ENCODE assay signal across 8 cellular contexts in the genomic region with DNA sequence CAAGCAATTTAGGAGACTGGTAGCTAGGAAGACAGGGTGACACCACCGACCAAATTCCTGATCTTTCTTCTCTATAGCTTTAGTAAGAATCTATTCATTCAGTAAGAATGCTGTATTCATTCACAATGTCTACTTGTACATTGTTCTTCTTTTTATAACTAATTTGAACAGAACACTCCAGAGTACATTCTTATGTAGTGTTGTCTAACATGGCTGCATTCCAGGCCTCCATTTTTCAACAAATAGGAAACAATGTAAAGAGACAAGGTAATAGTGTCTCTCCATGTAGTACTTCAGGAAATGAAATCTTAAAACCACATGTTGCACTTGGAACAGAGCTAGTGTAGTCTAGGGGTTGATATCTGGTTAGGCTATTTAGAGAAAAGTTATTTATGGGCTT. TPM values are rescaled to one million over a fixed set of nuclear protein-coding genes. Genes with fewer than 3 reads are reported as not detected.
A peak's percentile ranks its signal among the peaks of the same experiment; 100 is the strongest.
DNase-seq lines count a peak whose midpoint lies in the region; ATAC-seq, FAIRE-seq and TF ChIP-seq lines count a peak whose summit lies in the region.

No MANE protein-coding gene starts in this region.

- H3K4me2 ChIP-seq in A549 (peak overlapping the region; percentile 93), Karpas-422 (ENCODE audit: low read depth, low read length, poor library complexity, severe bottlenecking) (peak overlapping the region; percentile 96)

- no peak for TF ChIP-seq POLR2A in A549 (IDR thresholded peaks at IDR 0.05; ENCODE audit: low read length)

- POLR2A ChIA-PET in A549 (lab: Yijun Ruan, JAX) = interaction anchor here (0.6 to 1.7 kb wide), 11 partner anchors 9 to 112 kb away, joined by 3 to 11 read pairs (median 4); no protein-coding TSS in a partner anchor

- H3K36me3 ChIP-seq in Karpas-422 (ENCODE audit: insufficient read depth, low read length) (no peaks in the 10 kb centered on the region), duodenal mucosa (ENCODE audit: control insufficient read depth in 1 of 2, insufficient read depth in 2 of 2, low read length in 2 of 2) (no peaks in the 10 kb centered on the region), muscle layer of duodenum (ENCODE audit: control insufficient read depth in 1 of 2, insufficient read depth in 2 of 2, low read length in 2 of 2) (peaks cover 0 to 11% of the 10 kb centered on the region in 2 donors)

- no peak overlapping the region for H2AFZ ChIP-seq in Karpas-422 (ENCODE audit: low read length)

- H3K4me3 ChIP-seq in A549 (peak overlapping the region; percentile 97), Karpas-422 (ENCODE audit: low read length) (peak overlapping the region; percentile 99), duodenal mucosa (ENCODE audit: low read depth in 1 of 2, low read length in 2 of 2) (peak overlapping the region; percentile 85 to 94), muscle layer of duodenum (ENCODE audit: low read depth in 1 of 2, low read length in 2 of 2) (peak overlapping the region; percentile 81 to 93)

- no peaks in the 10 kb centered on the region for H4K20me1 ChIP-seq in Karpas-422 (ENCODE audit: insufficient read depth, low read depth, low read length)

- H3K27ac ChIP-seq in A549 (peak overlapping the region; percentile 95), Karpas-422 (ENCODE audit: low read length) (peak overlapping the region; percentile 60), duodenal mucosa (ENCODE audit: low read depth, low read length) (no peak overlapping the region), muscle layer of duodenum (ENCODE audit: low read length) (peak overlapping the region; percentile 86)

- FAIRE-seq in A549 (lab: Jason Lieb, UNC) = no peak

- peak overlapping the region; percentile 91 for H3K9ac ChIP-seq in Karpas-422 (ENCODE audit: low read length)
- peak overlapping the region; percentile 98 to 99 for H3K9ac ChIP-seq in duodenal mucosa (ENCODE audit: low read depth in 1 of 2, low read length in 2 of 2)

- TF ChIP-seq RAD21 in A549 (conservative IDR thresholded peaks at IDR 0.05 in 1 of 2, IDR thresholded peaks at IDR 0.05 in 1 of 2) = no peak

- no peak for TF ChIP-seq EP300 in A549 (IDR thresholded peaks at IDR 0.05)

- WGBS in A549 (ENCODE audit: missing lambda C conversion rate) = 0% methylated on average over 1 of the region's 1 CpG

- peaks cover 53% of the 10 kb centered on the region for H3K4me1 ChIP-seq in A549
- H3K4me1 ChIP-seq in Karpas-422 (ENCODE audit: low read length) = peaks cover 62% of the 10 kb centered on the region
- peaks cover 17 to 24% of the 10 kb centered on the region in 2 donors for H3K4me1 ChIP-seq in duodenal mucosa (ENCODE audit: control insufficient read depth in 1 of 2, insufficient read depth in 2 of 2, low read length in 2 of 2)
- peaks cover 13 to 14% of the 10 kb centered on the region in 2 donors for H3K4me1 ChIP-seq in muscle layer of duodenum (ENCODE audit: control insufficient read depth in 1 of 2, insufficient read depth in 2 of 2, low read length in 2 of 2)

- H3K79me2 ChIP-seq in Karpas-422 (ENCODE audit: low read length) = peaks cover 64% of the 10 kb centered on the region

- no peak for TF ChIP-seq CTCF in A549 (IDR thresholded peaks at IDR 0.05)

- no peak for DNase-seq in A549 (ENCODE audit: low read depth in 1 of 2, low spot score in 1 of 2)
- no peak for DNase-seq in Karpas-422
- no peak for DNase-seq in NCI-H774 (lab: John Stamatoyannopoulos, UW)
- no peak for DNase-seq in HPDE6-E6E7 (ENCODE audit: extremely low spot score)

- H3K9me3 ChIP-seq in A549 (no peaks in the 10 kb centered on the region), Karpas-422 (ENCODE audit: low read length) (no peaks in the 10 kb centered on the region), duodenal mucosa (ENCODE audit: control insufficient read depth in 1 of 2, low read length in 2 of 2) (no peaks in the 10 kb centered on the region), muscle layer of duodenum (ENCODE audit: control insufficient read depth in 1 of 2, low read length in 2 of 2) (no peaks in the 10 kb centered on the region)

- ATAC-seq in A549 (no peak), HG02973 (IDR thresholded peaks at IDR 0.05; ENCODE audit: unreplicated experiment) (no peak), GM21423 (IDR thresholded peaks at IDR 0.05; ENCODE audit: unreplicated experiment) (no peak)

- CTCF ChIA-PET in A549 (lab: Yijun Ruan, JAX) = interaction anchor here (0.6 to 4.7 kb wide), 26 partner anchors 9 to 150 kb away, joined by 3 to 18 read pairs (median 5); no protein-coding TSS in a partner anchor

- H3K9me2 ChIP-seq in Karpas-422 (replicated peaks; ENCODE audit: insufficient read depth, low read length) = no peaks in the 10 kb centered on the region

- H3K27me3 ChIP-seq in Karpas-422 (ENCODE audit: low read length) (no peaks in the 10 kb centered on the region), duodenal mucosa (ENCODE audit: control insufficient read depth in 1 of 2, insufficient read depth in 2 of 2, low read length in 2 of 2) (no peaks in the 10 kb centered on the region), muscle layer of duodenum (ENCODE audit: low read depth, low read length) (no peaks in the 10 kb centered on the region)

TF ChIP-seq in A549, 52 proteins besides CTCF, POLR2A, EP300 and RAD21:
- TF ChIP-seq JUNB (IDR thresholded peaks at IDR 0.05) (0 out of 2 replicates have a peak, but pooled peaks have one; percentile 3), HOXB5 (CRISPR knock-in tag; IDR thresholded peaks at IDR 0.05) (no peak), CHD4 (IDR thresholded peaks at IDR 0.05; ENCODE audit: borderline replicate concordance) (no peak), NPAS2 (CRISPR knock-in tag; IDR thresholded peaks at IDR 0.05; ENCODE audit: borderline replicate concordance) (no peak), RCOR1 (IDR thresholded peaks at IDR 0.05; ENCODE audit: low read depth, low read length) (no peak), HOXB13 (CRISPR knock-in tag; IDR thresholded peaks at IDR 0.05; ENCODE audit: low read depth) (no peak), MYC (IDR thresholded peaks at IDR 0.05; ENCODE audit: borderline replicate concordance, low read length) (no peak), NR3C1 (IDR thresholded peaks at IDR 0.05) (no peak), RARB (CRISPR knock-in tag; IDR thresholded peaks at IDR 0.05) (0 out of 2 replicates have a peak, but pooled peaks have one; percentile 15), CHD2 (IDR thresholded peaks at IDR 0.05; ENCODE audit: low read length, partially characterized antibody) (no peak)
- TF ChIP-seq, protein P1, sequence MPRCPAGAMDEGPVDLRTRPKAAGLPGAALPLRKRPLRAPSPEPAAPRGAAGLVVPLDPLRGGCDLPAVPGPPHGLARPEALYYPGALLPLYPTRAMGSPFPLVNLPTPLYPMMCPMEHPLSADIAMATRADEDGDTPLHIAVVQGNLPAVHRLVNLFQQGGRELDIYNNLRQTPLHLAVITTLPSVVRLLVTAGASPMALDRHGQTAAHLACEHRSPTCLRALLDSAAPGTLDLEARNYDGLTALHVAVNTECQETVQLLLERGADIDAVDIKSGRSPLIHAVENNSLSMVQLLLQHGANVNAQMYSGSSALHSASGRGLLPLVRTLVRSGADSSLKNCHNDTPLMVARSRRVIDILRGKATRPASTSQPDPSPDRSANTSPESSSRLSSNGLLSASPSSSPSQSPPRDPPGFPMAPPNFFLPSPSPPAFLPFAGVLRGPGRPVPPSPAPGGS (IDR thresholded peaks at IDR 0.05) = no peak
- TF ChIP-seq, protein P2, sequence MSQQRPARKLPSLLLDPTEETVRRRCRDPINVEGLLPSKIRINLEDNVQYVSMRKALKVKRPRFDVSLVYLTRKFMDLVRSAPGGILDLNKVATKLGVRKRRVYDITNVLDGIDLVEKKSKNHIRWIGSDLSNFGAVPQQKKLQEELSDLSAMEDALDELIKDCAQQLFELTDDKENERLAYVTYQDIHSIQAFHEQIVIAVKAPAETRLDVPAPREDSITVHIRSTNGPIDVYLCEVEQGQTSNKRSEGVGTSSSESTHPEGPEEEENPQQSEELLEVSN (IDR thresholded peaks at IDR 0.05; ENCODE audit: borderline replicate concordance, low read depth) = no peak

RNA-seq across cellular contexts. Expression of a gene that starts 1.8 kb away (rescaled TPM):
- 101 and 112 TPM in 2 replicates for polyA plus RNA-seq in A549 (2011; rRNA removed)
- polyA plus RNA-seq in A549 (2012; cell fraction: cytosol; rRNA removed) = 42.5 and 49.4 TPM in 2 replicates
- 139 and 188 TPM in 2 replicates for polyA plus RNA-seq in A549 (2012; cell fraction: nucleus; rRNA removed)
- polyA plus RNA-seq in A549 (2017; fragmentation: RNase III; extraction: RNeasy Plus Mini Kit Qiagen cat#74134 plus additional on column Dnase treatment) = 111 to 119 TPM (median 112 TPM) in 3 replicates
- polyA minus RNA-seq in A549 (2011; rRNA and poly(A)+ RNA removed) = 89.4 and 90.1 TPM in 2 replicates
- 37.6 and 50.5 TPM in 2 replicates for total RNA-seq in Karpas-422 (2014; rRNA removed; shearing (Covaris generic); ENCODE audit: low replicate concordance)
